ENCODE assay signal across 17 cellular contexts in the genomic region with DNA sequence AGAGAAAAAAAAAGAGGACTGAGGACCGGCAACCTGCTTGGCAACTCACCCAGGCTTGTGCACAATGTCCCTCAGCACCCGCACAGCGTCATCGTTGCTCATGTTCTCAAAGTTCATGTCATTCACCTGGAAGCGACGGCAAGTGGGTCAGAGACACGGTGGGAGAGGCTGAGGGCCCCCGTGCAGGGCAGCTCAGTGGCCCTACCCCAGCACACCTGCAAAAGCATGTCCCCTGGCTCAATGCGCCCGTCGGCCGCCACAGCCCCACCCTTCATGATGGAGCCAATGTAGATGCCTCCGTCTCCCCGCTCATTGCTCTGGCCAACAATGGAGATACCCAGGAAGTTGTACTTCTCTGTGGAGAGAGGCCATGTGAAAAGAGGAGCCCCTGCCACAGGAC. TPM values are rescaled to one million over a fixed set of nuclear protein-coding genes. Genes with fewer than 3 reads are reported as not detected.
DNase-seq lines count a peak whose midpoint lies in the region; FAIRE-seq and TF ChIP-seq lines count a peak whose summit lies in the region.
"Had no signal": no experiment of that assay in that cellular context is flagged by ENCODE, and none has a peak within 500 bp of the region (broad histone marks: within the 10 kb centered on the region; RNA-seq: fewer than 3 reads in every experiment).

No MANE protein-coding gene starts in this region.

- WGBS in esophagus, 2 donors = 80 to 87% methylated on average over 14 of the region's 14 CpGs
- WGBS in neuronal stem cell (ENCODE audit: extremely low coverage in 2 of 2, insufficient read length in 2 of 2, insufficient replicate concordance in 1 of 2), 2 donors = no CpG with 5 or more reads among the region's 14 CpGs

- H3K4me3 Mint-ChIP-seq in astrocyte (ENCODE audit: unreplicated experiment) (peak overlapping the region; percentile 54), chondrocyte (ENCODE audit: unreplicated experiment) (no peak overlapping the region)

- H4K91ac ChIP-seq in neuronal stem cell (ENCODE audit: low read depth, low read length, poor library complexity) = no peak overlapping the region

- no peak overlapping the region for H2BK15ac ChIP-seq in neuronal stem cell (ENCODE audit: low read length)

- no peak overlapping the region for H3K18ac ChIP-seq in neuronal stem cell (ENCODE audit: low read length)

- H3K27ac ChIP-seq in RWPE1 (peak overlapping the region; percentile 99), astrocyte (ENCODE audit: low read depth, low read length) (no peak overlapping the region), esophagus (ENCODE audit: low read depth in 2 of 2, low read length in 1 of 2) (peak overlapping the region; percentile 75 to 90), neuronal stem cell (replicated peaks; ENCODE audit: low read length) (no peak overlapping the region), WERI-Rb-1 (no peak overlapping the region)
- H3K27ac ChIP-seq: SJSA1 had no signal

- no peak overlapping the region for H4K8ac ChIP-seq in neuronal stem cell (ENCODE audit: low read depth, low read length)

- H3K4me1 ChIP-seq in astrocyte (ENCODE audit: insufficient read depth, low read length) (peaks cover 6% of the 10 kb centered on the region), esophagus (ENCODE audit: control insufficient read depth in 2 of 2, insufficient read depth in 2 of 2, low read length in 1 of 2) (peaks cover 8 to 10% of the 10 kb centered on the region in 2 donors), neuronal stem cell (ENCODE audit: control insufficient read depth in 2 of 2, insufficient read depth in 1 of 2, low read depth in 1 of 2, low read length in 2 of 2) (peaks cover 6 to 7% of the 10 kb centered on the region in 2 donors)

- H3K79me1 ChIP-seq in neuronal stem cell (ENCODE audit: low read depth, low read length) = peaks cover 13% of the 10 kb centered on the region

- H3K27me3 ChIP-seq in astrocyte (ENCODE audit: insufficient read depth, low read length) = no peaks in the 10 kb centered on the region
- no peaks in the 10 kb centered on the region for H3K27me3 ChIP-seq in esophagus (ENCODE audit: control insufficient read depth in 1 of 2, insufficient read depth in 2 of 2, low read length in 2 of 2)
- no peaks in the 10 kb centered on the region for H3K27me3 ChIP-seq in neuronal stem cell (ENCODE audit: control insufficient read depth in 3 of 3, insufficient read depth in 3 of 3, low read depth in 1 of 3, low read length in 3 of 3)
- H3K27me3 ChIP-seq in WERI-Rb-1 (ENCODE audit: insufficient read depth, low read depth, severe bottlenecking) = no peaks in the 10 kb centered on the region
- H3K27me3 ChIP-seq: BLaER1 treated with 17β-estradiol and CSF1 and Interleukin-3, amounts not matched to agents 10 nM and 100 nM; SJSA1 had no signal

- H2AFZ ChIP-seq in astrocyte (ENCODE audit: low read depth, low read length) (no peak overlapping the region), neuronal stem cell (ENCODE audit: low read length) (no peak overlapping the region)

- H3K27me3 Mint-ChIP-seq in astrocyte (ENCODE audit: low read depth, unreplicated experiment) (no peaks in the 10 kb centered on the region), chondrocyte (ENCODE audit: low read depth) (no peaks in the 10 kb centered on the region)
- H3K27me3 Mint-ChIP-seq: CD8-positive, alpha-beta memory T cell had no signal

- H3K36me3 ChIP-seq in astrocyte (ENCODE audit: insufficient read depth, low read length) = peaks cover 3% of the 10 kb centered on the region
- H3K36me3 ChIP-seq in esophagus (ENCODE audit: control insufficient read depth in 2 of 2, insufficient read depth in 2 of 2, low read length in 1 of 2) = peaks cover 13 to 44% of the 10 kb centered on the region in 2 donors
- peaks cover 60 to 80% of the 10 kb centered on the region in 2 donors for H3K36me3 ChIP-seq in neuronal stem cell (replicated peaks in 1 of 2; ENCODE audit: control insufficient read depth in 2 of 2, insufficient read depth in 2 of 2, low read length in 2 of 2)
- H3K36me3 ChIP-seq in WERI-Rb-1 = peaks cover 81% of the 10 kb centered on the region

- CTCF ChIA-PET in RWPE1 (lab: Yijun Ruan, JAX) = no interaction called here

- no peak for TF ChIP-seq CTCF in RWPE1 (conservative IDR thresholded peaks at IDR 0.05; ENCODE audit: low read depth)
- TF ChIP-seq CTCF in astrocyte (IDR thresholded peaks at IDR 0.05; ENCODE audit: insufficient read depth, low read depth, low read length) = no peak
- TF ChIP-seq CTCF in WERI-Rb-1 (IDR thresholded peaks at IDR 0.05; ENCODE audit: low read depth, low read length) = no peak
- TF ChIP-seq CTCF in chondrocyte (IDR thresholded peaks at IDR 0.05) = no peak

- no peak overlapping the region for H3K4me2 ChIP-seq in astrocyte (ENCODE audit: low read length)
- no peak overlapping the region for H3K4me2 ChIP-seq in neuronal stem cell (ENCODE audit: insufficient read depth, low read length, poor library complexity, severe bottlenecking)
- H3K4me2 ChIP-seq: BLaER1 treated with 17β-estradiol and CSF1 and Interleukin-3, amounts not matched to agents 10 nM and 100 nM had no signal

- peaks cover 55% of the 10 kb centered on the region for H3K79me2 ChIP-seq in astrocyte (ENCODE audit: insufficient read depth, low read length)

- POLR2A ChIA-PET in RWPE1 (lab: Yijun Ruan, JAX; ENCODE audit: low non-redundant PET) = no interaction called here

- H3K9me3 ChIP-seq in astrocyte (ENCODE audit: insufficient read depth, low read depth, low read length) (no peaks in the 10 kb centered on the region), esophagus (ENCODE audit: control insufficient read depth in 2 of 2, insufficient read depth in 1 of 2, low read depth in 1 of 2, low read length in 1 of 2) (no peaks in the 10 kb centered on the region), neuronal stem cell (replicated peaks in 1 of 2; ENCODE audit: control insufficient read depth in 2 of 2, insufficient read depth in 1 of 2, low read depth in 1 of 2, low read length in 2 of 2) (no peaks in the 10 kb centered on the region), WERI-Rb-1 (ENCODE audit: severe bottlenecking) (no peaks in the 10 kb centered on the region)
- H3K9me3 ChIP-seq: BLaER1 treated with 17β-estradiol and CSF1 and Interleukin-3, amounts not matched to agents 10 nM and 100 nM; SJSA1 had no signal

- FAIRE-seq in astrocyte (lab: Jason Lieb, UNC) = no peak
- FAIRE-seq: GM12891, GM18507 had no signal

- H3K27ac Mint-ChIP-seq in astrocyte (ENCODE audit: unreplicated experiment) (no peak overlapping the region), chondrocyte (ENCODE audit: unreplicated experiment) (no peak overlapping the region)

- no peak overlapping the region for H2BK12ac ChIP-seq in neuronal stem cell (ENCODE audit: low read length)

- no peak for DNase-seq in RWPE1 (ENCODE audit: low spot score)
- no peak for DNase-seq in astrocyte (ENCODE audit: low read depth)
- DNase-seq in neuronal stem cell (ENCODE audit: low spot score) = no peak
- no peak for DNase-seq in RPMI8226
- DNase-seq in WERI-Rb-1 = no peak
- no peak for DNase-seq in chondrocyte (ENCODE audit: low spot score)
- DNase-seq: CD8-positive, alpha-beta memory T cell; KG1; MV-4-11; NCI-H1694 treated with DMSO at 0.1 percent for 48 hours; NCI-H510A; NCI-H774 had no signal

- peaks cover 17% of the 10 kb centered on the region for H3K4me1 Mint-ChIP-seq in astrocyte (ENCODE audit: low read depth, unreplicated experiment)
- H3K4me1 Mint-ChIP-seq in chondrocyte (ENCODE audit: low read depth) = peaks cover 39% of the 10 kb centered on the region

- H3K36me3 Mint-ChIP-seq in astrocyte (ENCODE audit: low read depth, unreplicated experiment) (peaks cover 20% of the 10 kb centered on the region), chondrocyte (ENCODE audit: low read depth) (peaks cover 20% of the 10 kb centered on the region)

- H3K4me3 ChIP-seq in astrocyte (ENCODE audit: insufficient read depth, low read depth, low read length) (no peak overlapping the region), esophagus (ENCODE audit: low read depth in 1 of 2, low read length in 2 of 2) (no peak overlapping the region), neuronal stem cell (ENCODE audit: low read length in 2 of 2) (no peak overlapping the region), WERI-Rb-1 (ENCODE audit: low read depth, low read length) (no peak overlapping the region)
- H3K4me3 ChIP-seq: BLaER1 treated with 17β-estradiol and CSF1 and Interleukin-3, amounts not matched to agents 10 nM and 100 nM; SJSA1 had no signal

- no peak overlapping the region for H2AK5ac ChIP-seq in neuronal stem cell (ENCODE audit: low read depth, low read length)

- no peak overlapping the region for H3K9ac ChIP-seq in astrocyte (ENCODE audit: low read length)
- H3K9ac ChIP-seq in neuronal stem cell (ENCODE audit: low read depth, low read length, poor library complexity) = no peak overlapping the region
- H3K9ac ChIP-seq: BLaER1 treated with 17β-estradiol and CSF1 and Interleukin-3, amounts not matched to agents 10 nM and 100 nM had no signal

- H3K23ac ChIP-seq in neuronal stem cell (ENCODE audit: low read depth, low read length, poor library complexity) = peak overlapping the region; percentile 43

- H4K20me1 ChIP-seq in astrocyte (ENCODE audit: insufficient read depth, low read length) = peaks cover 63% of the 10 kb centered on the region

- no peak overlapping the region for H2BK120ac ChIP-seq in neuronal stem cell (ENCODE audit: low read depth, low read length)

- no peak overlapping the region for H3K4ac ChIP-seq in neuronal stem cell (ENCODE audit: low read length)

- peaks cover 1% of the 10 kb centered on the region for H3K9me3 Mint-ChIP-seq in astrocyte (ENCODE audit: unreplicated experiment)
- no peaks in the 10 kb centered on the region for H3K9me3 Mint-ChIP-seq in chondrocyte (ENCODE audit: low read depth)
- H3K9me3 Mint-ChIP-seq: CD8-positive, alpha-beta memory T cell had no signal

- no peak overlapping the region for H3K14ac ChIP-seq in neuronal stem cell (ENCODE audit: low read length)

- peak overlapping the region; percentile 53 for H2BK5ac ChIP-seq in neuronal stem cell (ENCODE audit: low read length)

RNA-seq across cellular contexts. Expression of a gene that starts 5.4 kb away (rescaled TPM):
- total RNA-seq in astrocyte (30.2 and 34.4 TPM in 2 replicates), chondrocyte (58.8 to 65.2 TPM (median 59.5 TPM) in 3 replicates)
- 10 to 100 TPM; 20.8 to 32.2 TPM for polyA plus RNA-seq in esophagus
- 50.9 TPM for polyA plus RNA-seq in neuronal stem cell (2013, experiment 1 of 2)
- 48.6 TPM for polyA plus RNA-seq in neuronal stem cell (2013, experiment 2 of 2)

RNA-seq across cellular contexts. Expression of a gene that starts 9.2 kb away (rescaled TPM):
- total RNA-seq in astrocyte (354 and 399 TPM in 2 replicates), chondrocyte (427 to 584 TPM (median 454 TPM) in 3 replicates)
- 100 to 1,000 TPM; 484 to 979 TPM for polyA plus RNA-seq in esophagus
- 270 TPM for polyA plus RNA-seq in neuronal stem cell (2013, experiment 1 of 2)
- polyA plus RNA-seq in neuronal stem cell (2013, experiment 2 of 2) = 258 TPM

RNA-seq across cellular contexts. Expression of a gene that starts 9.3 kb away (rescaled TPM):
- total RNA-seq in astrocyte (45.6 and 48.0 TPM in 2 replicates), chondrocyte (28.3 to 34.4 TPM (median 31.3 TPM) in 3 replicates)
- polyA plus RNA-seq in esophagus = 10 to 100 TPM in 1 of 2 donors, 1 to 10 TPM in 1; 3.2 to 11.8 TPM
- polyA plus RNA-seq in neuronal stem cell (2013, experiment 1 of 2) = 52.7 TPM
- polyA plus RNA-seq in neuronal stem cell (2013, experiment 2 of 2) = 51.9 TPM

RNA-seq across cellular contexts. Expression of a gene that starts 10.3 kb away (rescaled TPM):
- total RNA-seq in astrocyte = 78.0 and 89.5 TPM in 2 replicates
- polyA plus RNA-seq in esophagus = 10 to 100 TPM; 22.4 to 29.6 TPM
- polyA plus RNA-seq in neuronal stem cell (2013, experiment 1 of 2) = 84.8 TPM
- polyA plus RNA-seq in neuronal stem cell (2013, experiment 2 of 2) = 83.7 TPM
- 49.5 to 57.8 TPM (median 53.1 TPM) in 3 replicates for total RNA-seq in chondrocyte

RNA-seq across cellular contexts. Expression of a gene that starts 13.3 kb away (rescaled TPM):
- 434 and 454 TPM in 2 replicates for total RNA-seq in astrocyte
- 100 to 1,000 TPM; 354 to 393 TPM for polyA plus RNA-seq in esophagus
- 974 TPM for polyA plus RNA-seq in neuronal stem cell (2013, experiment 1 of 2)
- 956 TPM for polyA plus RNA-seq in neuronal stem cell (2013, experiment 2 of 2)
- 449 to 459 TPM (median 455 TPM) in 3 replicates for total RNA-seq in chondrocyte

Comparison
In these comparisons a context has a peak if more than half of its experiments do, and no peak if none do; other contexts are left out.
1. H3K27ac ChIP-seq: peak in RWPE1 (single experiment) and esophagus (2 of 2); none in astrocyte (single experiment), neuronal stem cell (single experiment) and WERI-Rb-1 (single experiment).